2 cellular contexts compared by ENCODE assay signal in the genomic region with DNA sequence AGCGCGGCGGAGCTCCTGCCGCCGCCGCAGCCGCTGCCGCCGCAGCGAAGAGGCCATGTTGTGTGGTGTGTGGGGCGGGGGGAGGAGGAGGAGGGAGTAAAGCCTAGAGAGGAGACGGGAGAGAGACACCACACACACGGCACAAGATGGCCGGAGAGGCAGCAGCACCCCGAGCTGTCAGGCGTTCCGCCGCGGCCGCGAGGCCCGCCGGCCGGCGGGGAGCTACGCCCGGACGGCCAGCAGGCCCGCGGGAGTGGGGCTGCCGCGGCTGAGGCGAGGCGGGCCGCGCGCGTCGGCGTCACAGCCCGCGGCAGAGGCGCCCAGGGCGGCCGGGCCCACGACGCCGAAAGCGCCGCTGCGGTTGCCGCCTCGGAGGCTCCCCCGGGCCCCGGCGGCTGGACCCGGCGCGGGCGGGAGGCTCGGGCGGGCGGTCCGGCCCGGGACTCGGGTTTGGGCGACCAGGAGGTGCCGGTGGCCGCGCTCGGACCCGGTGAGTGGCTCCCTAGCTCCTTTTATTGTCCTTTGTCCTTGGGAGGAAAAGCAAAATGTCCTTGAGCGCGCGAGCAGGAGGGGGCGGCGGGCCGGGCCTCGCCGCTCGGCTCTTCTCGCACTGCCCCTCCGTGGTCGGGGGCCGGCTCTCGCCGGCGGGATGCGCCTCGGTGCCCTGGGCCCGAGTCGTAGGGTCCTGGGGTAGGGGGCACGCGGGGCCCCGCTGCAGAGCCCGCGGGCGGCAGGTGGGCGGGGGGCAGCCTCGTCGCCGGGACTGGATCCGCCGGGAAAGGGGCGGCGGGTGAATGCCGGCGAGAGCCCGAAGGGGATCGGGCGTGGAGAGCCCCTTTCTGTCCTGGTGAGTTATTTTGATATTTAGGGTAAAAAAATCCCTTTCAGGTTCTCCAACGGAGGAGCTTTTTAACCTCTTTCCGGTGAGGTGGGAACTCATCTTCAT.
TF ChIP-seq lines count a peak whose summit lies in the region.

No MANE protein-coding gene starts in this region.

TF ChIP-seq in A549, 52 proteins besides CTCF, POLR2A, EP300 and RAD21 (continues in another document):
- TF ChIP-seq, protein P1, sequence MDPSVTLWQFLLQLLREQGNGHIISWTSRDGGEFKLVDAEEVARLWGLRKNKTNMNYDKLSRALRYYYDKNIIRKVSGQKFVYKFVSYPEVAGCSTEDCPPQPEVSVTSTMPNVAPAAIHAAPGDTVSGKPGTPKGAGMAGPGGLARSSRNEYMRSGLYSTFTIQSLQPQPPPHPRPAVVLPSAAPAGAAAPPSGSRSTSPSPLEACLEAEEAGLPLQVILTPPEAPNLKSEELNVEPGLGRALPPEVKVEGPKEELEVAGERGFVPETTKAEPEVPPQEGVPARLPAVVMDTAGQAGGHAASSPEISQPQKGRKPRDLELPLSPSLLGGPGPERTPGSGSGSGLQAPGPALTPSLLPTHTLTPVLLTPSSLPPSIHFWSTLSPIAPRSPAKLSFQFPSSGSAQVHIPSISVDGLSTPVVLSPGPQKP (IDR thresholded peaks at IDR 0.05; ENCODE audit: low read depth, low read length), result no peak
- TF ChIP-seq HES2 (IDR thresholded peaks at IDR 0.05) (no peak), TP53 (CRISPR knock-in tag; IDR thresholded peaks at IDR 0.05) (no peak), RARB (CRISPR knock-in tag; IDR thresholded peaks at IDR 0.05) (no peak), JUNB (IDR thresholded peaks at IDR 0.05) (no peak), EHF (CRISPR knock-in tag; IDR thresholded peaks at IDR 0.05) (no peak), CHD2 (IDR thresholded peaks at IDR 0.05; ENCODE audit: low read length, partially characterized antibody) (no peak), E2F6 (IDR thresholded peaks at IDR 0.05; ENCODE audit: borderline replicate concordance, low read depth) (0 out of 2 replicates have a peak, but pooled peaks have one; percentile 33), FOSB (CRISPR knock-in tag; IDR thresholded peaks at IDR 0.05) (0 out of 2 replicates have a peak, but pooled peaks have one; percentile 61), REST (IDR thresholded peaks at IDR 0.05) (no peak), HOXB5 (CRISPR knock-in tag; IDR thresholded peaks at IDR 0.05) (peak; percentile 51; the same call in 1 of the 2 replicates), ZFP36 (IDR thresholded peaks at IDR 0.05; ENCODE audit: borderline replicate concordance, partially characterized antibody) (no peak), CBX2 (IDR thresholded peaks at IDR 0.05; ENCODE audit: borderline replicate concordance, low read depth) (no peak), CHD4 (IDR thresholded peaks at IDR 0.05; ENCODE audit: borderline replicate concordance) (no peak), HEYL (CRISPR knock-in tag; IDR thresholded peaks at IDR 0.05) (no peak), KDM1A (IDR thresholded peaks at IDR 0.05; ENCODE audit: low read depth) (no peak), NR3C1 (IDR thresholded peaks at IDR 0.05) (no peak), CEBPB (IDR thresholded peaks at IDR 0.05) (no peak), BHLHE40 (IDR thresholded peaks at IDR 0.05; ENCODE audit: low read depth, low read length) (0 out of 2 replicates have a peak, but pooled peaks have one; percentile 10), ATOH8 (CRISPR knock-in tag; IDR thresholded peaks at IDR 0.05; ENCODE audit: low read depth) (no peak), FOSL2 (IDR thresholded peaks at IDR 0.05) (no peak), FOSL2 (CRISPR knock-in tag; IDR thresholded peaks at IDR 0.05) (0 out of 2 replicates have a peak, but pooled peaks have one; percentile 20)
- TF ChIP-seq, protein P2, sequence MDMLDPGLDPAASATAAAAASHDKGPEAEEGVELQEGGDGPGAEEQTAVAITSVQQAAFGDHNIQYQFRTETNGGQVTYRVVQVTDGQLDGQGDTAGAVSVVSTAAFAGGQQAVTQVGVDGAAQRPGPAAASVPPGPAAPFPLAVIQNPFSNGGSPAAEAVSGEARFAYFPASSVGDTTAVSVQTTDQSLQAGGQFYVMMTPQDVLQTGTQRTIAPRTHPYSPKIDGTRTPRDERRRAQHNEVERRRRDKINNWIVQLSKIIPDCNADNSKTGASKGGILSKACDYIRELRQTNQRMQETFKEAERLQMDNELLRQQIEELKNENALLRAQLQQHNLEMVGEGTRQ (IDR thresholded peaks at IDR 0.05), result no peak

TF ChIP-seq in GM12878, 131 proteins besides CTCF, POLR2A, EP300 and RAD21 (continues in another document):
- TF ChIP-seq CEBPZ (IDR thresholded peaks at IDR 0.05; ENCODE audit: low read depth, low read length) (no peak), ZNF384 (IDR thresholded peaks at IDR 0.05; ENCODE audit: borderline replicate concordance, low read depth, low read length) (no peak), LARP7 (IDR thresholded peaks at IDR 0.05) (peak; percentile 91), IKZF2 (IDR thresholded peaks at IDR 0.05) (no peak), NKRF (conservative IDR thresholded peaks at IDR 0.05) (0 out of 2 replicates have a peak, but pooled peaks have one; percentile 40), PML (IDR thresholded peaks at IDR 0.05; ENCODE audit: low read length) (no peak), ZNF217 (IDR thresholded peaks at IDR 0.05) (no peak), HDGF (IDR thresholded peaks at IDR 0.05) (no peak), NFYA (IDR thresholded peaks at IDR 0.05; ENCODE audit: borderline replicate concordance, low read depth, low read length) (no peak), CBX3 (IDR thresholded peaks at IDR 0.05; ENCODE audit: borderline replicate concordance, low read depth) (no peak), TCF12 (IDR thresholded peaks at IDR 0.05; ENCODE audit: low read depth, low read length) (peak; percentile 70; the same call in 1 of the 2 replicates), KLF5 (IDR thresholded peaks at IDR 0.05; ENCODE audit: partially characterized antibody) (no peak), BHLHE40 (IDR thresholded peaks at IDR 0.05; ENCODE audit: borderline replicate concordance in 1 of 2, low read depth in 2 of 2, low read length in 1 of 2) (peak; percentile 3 to 68; a peak in 1 of 4 replicates), POLR2AphosphoS2 (IDR thresholded peaks at IDR 0.05; ENCODE audit: low read depth, low read length) (peak; percentile 59; the same call in 1 of the 2 replicates), MYC (IDR thresholded peaks at IDR 0.05; ENCODE audit: insufficient read depth, insufficient read length, insufficient replicate concordance, low read length, severe bottlenecking) (peak; percentile 16), JUNB (IDR thresholded peaks at IDR 0.05) (no peak), SMARCA5 (IDR thresholded peaks at IDR 0.05) (peak; percentile 91), RELA (IDR thresholded peaks at IDR 0.05; ENCODE audit: borderline replicate concordance, partially characterized antibody) (no peak), ATF2 (IDR thresholded peaks at IDR 0.05; ENCODE audit: low read length) (no peak), SMC3 (IDR thresholded peaks at IDR 0.05; ENCODE audit: borderline replicate concordance, low read length) (peak; percentile 25; the same call in 1 of the 2 replicates), FOXK2 (IDR thresholded peaks at IDR 0.05) (no peak), MTA3 (IDR thresholded peaks at IDR 0.05; ENCODE audit: borderline replicate concordance, low read length) (no peak), TCF3 (IDR thresholded peaks at IDR 0.05; ENCODE audit: borderline replicate concordance, insufficient read depth, low read depth, low read length) (0 out of 2 replicates have a peak, but pooled peaks have one; percentile 54), IRF4 (IDR thresholded peaks at IDR 0.05; ENCODE audit: low read depth, low read length) (no peak), ZBED1 (IDR thresholded peaks at IDR 0.05; ENCODE audit: borderline replicate concordance) (no peak), CHD2 (IDR thresholded peaks at IDR 0.05; ENCODE audit: borderline replicate concordance, low read depth, low read length) (peak; percentile 60), SUPT20H (IDR thresholded peaks at IDR 0.05; ENCODE audit: borderline replicate concordance, control insufficient read depth, low read depth, low read length) (no peak), NR2C1 (IDR thresholded peaks at IDR 0.05) (peak; percentile 36; the same call in 1 of the 2 replicates), MXI1 (IDR thresholded peaks at IDR 0.05; ENCODE audit: low read depth, low read length) (peak; percentile 66), ZNF622 (IDR thresholded peaks at IDR 0.05) (no peak), KAT2A (conservative IDR thresholded peaks at IDR 0.05; ENCODE audit: control insufficient read depth, low read depth, low read length) (no peak), CREM (IDR thresholded peaks at IDR 0.05; ENCODE audit: low read depth) (no peak), SIN3A (IDR thresholded peaks at IDR 0.05; ENCODE audit: low read depth, low read length) (no peak), RBBP5 (conservative IDR thresholded peaks at IDR 0.05) (0 out of 2 replicates have a peak, but pooled peaks have one; percentile 33), HDAC2 (IDR thresholded peaks at IDR 0.05) (no peak), RAD51 (IDR thresholded peaks at IDR 0.05) (no peak), HCFC1 (IDR thresholded peaks at IDR 0.05; ENCODE audit: low read length) (no peak; the same call in 1 of the 2 replicates), PAX5 (IDR thresholded peaks at IDR 0.05; ENCODE audit: borderline replicate concordance, low read depth, low read length) (peak; percentile 55; the same call in 1 of the 2 replicates), SMAD5 (IDR thresholded peaks at IDR 0.05; ENCODE audit: low read depth) (peak; percentile 70)
- TF ChIP-seq, protein P3, sequence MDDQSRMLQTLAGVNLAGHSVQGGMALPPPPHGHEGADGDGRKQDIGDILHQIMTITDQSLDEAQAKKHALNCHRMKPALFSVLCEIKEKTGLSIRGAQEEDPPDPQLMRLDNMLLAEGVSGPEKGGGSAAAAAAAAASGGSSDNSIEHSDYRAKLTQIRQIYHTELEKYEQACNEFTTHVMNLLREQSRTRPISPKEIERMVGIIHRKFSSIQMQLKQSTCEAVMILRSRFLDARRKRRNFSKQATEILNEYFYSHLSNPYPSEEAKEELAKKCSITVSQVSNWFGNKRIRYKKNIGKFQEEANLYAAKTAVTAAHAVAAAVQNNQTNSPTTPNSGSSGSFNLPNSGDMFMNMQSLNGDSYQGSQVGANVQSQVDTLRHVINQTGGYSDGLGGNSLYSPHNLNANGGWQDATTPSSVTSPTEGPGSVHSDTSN (IDR thresholded peaks at IDR 0.05; ENCODE audit: insufficient replicate concordance, low read depth, low read length), result no peak
- TF ChIP-seq, protein P4, sequence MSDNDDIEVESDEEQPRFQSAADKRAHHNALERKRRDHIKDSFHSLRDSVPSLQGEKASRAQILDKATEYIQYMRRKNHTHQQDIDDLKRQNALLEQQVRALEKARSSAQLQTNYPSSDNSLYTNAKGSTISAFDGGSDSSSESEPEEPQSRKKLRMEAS (IDR thresholded peaks at IDR 0.05; ENCODE audit: low read depth, low read length), result peak; percentile 75; the same call in 1 of the 2 replicates
